Comparison of ENCODE assay signal across 1 cellular context in the genomic region with DNA sequence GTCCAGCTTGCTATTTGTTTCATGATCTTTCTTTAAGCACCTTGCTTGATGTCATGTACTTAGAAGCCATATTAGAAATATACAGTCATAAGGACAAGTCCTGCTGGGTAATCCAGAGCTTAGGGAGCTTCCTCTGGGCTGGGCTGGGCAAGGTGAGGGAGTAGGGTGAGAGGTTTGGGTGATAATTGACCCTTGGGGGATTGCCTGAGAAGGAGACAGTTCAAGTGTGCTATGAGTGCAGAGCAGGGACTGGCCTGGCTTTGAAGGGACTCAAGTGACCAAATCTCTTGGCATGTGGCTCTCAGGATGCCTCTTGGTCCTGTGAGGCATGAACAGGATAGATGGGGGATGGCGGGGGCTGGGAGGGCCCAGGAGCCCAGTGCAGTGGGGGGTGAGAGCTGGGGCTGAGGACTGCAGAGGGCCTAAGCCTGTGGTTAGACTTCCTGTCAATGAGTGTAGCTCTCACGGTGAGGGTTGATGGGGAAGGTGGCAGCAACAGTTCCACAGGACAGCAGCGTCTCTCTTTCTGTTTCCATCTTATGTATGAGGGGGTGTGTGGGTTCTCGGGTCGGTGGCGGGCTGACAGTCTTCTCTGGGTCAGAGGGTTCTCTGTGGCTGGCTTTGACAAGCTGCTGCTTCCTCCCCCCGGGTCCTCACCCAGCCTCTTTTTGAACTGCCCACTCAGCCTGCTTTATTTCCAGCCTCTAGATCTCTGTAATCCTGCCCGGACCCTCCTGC.
TF ChIP-seq lines count a peak whose summit lies in the region.

No MANE protein-coding gene starts in this region.

TF ChIP-seq in HepG2, 621 proteins besides CTCF, POLR2A, EP300 and RAD21 (continued from another document):
- TF ChIP-seq STAT5B (CRISPR knock-in tag; IDR thresholded peaks at IDR 0.05) (no peak), ZNF446 (CRISPR knock-in tag; IDR thresholded peaks at IDR 0.05) (no peak), ZFP90 (CRISPR knock-in tag; IDR thresholded peaks at IDR 0.05; ENCODE audit: borderline replicate concordance) (no peak), NFIC (IDR thresholded peaks at IDR 0.05; ENCODE audit: low read length) (no peak)
